In genomic region chr9:94812343-94812742, GRCh38 we compare ENCODE assay signal across 13 cellular contexts.
A peak's percentile ranks its signal among the peaks of the same experiment; 100 is the strongest.
DNase-seq lines count a peak whose midpoint lies in the region; ATAC-seq and TF ChIP-seq lines count a peak whose summit lies in the region.
"Had no signal": no experiment of that assay in that cellular context is flagged by ENCODE, and none has a peak within 500 bp of the region (broad histone marks: within the 10 kb centered on the region; RNA-seq: fewer than 3 reads in every experiment).

No MANE protein-coding gene starts in this region.

- TF ChIP-seq POLR2A in heart left ventricle (IDR thresholded peaks at IDR 0.05): no peak

- ATAC-seq in heart left ventricle: peak in 3 of 4 donors; percentile 26 to 57 (median 28)
- peak; percentile 85 for ATAC-seq in stimulated activated naive CD8-positive, alpha-beta T cell treated with anti-CD3 and anti-CD28 coated beads, Interleukin-15, Interleukin-2, amounts not matched to agents 100 U/mL and 50 U/mL, for 24 hours

- H3K27ac ChIP-seq in heart left ventricle: peak overlapping the region in 7 of 12 donors; percentile 3 to 47 (median 31)

- peaks cover 0 to 42% (median 24%) of the 10 kb centered on the region in 12 donors for H3K4me1 ChIP-seq in heart left ventricle

- 78 to 93% (median 85%) methylated on average over 2 of the region's 2 CpGs for WGBS in heart left ventricle, 4 donors

- POLR2A ChIA-PET in HEK293T (lab: Yijun Ruan, JAX): no interaction called here

- CTCF ChIA-PET in HEK293T (lab: Yijun Ruan, JAX): interaction anchor here (0.5 kb wide), 1 partner anchor 214 kb away, joined by 3 read pairs; no protein-coding TSS in a partner anchor

- no peak overlapping the region for H3K4me3 ChIP-seq in heart left ventricle

- no peak for TF ChIP-seq CTCF in heart left ventricle (IDR thresholded peaks at IDR 0.05)
- no peak for TF ChIP-seq CTCF in GM13976 (IDR thresholded peaks at IDR 0.05; ENCODE audit: borderline replicate concordance, control extremely low read depth, extremely low read depth, insufficient read depth, missing control alignments)

- in situ Hi-C loops in GM13976 (cut with MboI; ENCODE audit: low sequenced_read_pairs, unreplicated experiment): no loop called here

- H3K9me3 Mint-ChIP-seq in activated CD4-positive, alpha-beta T cell treated with anti-CD3 and anti-CD28 coated beads, Interleukin-2, amount 10 ng/mL, durations not matched to agents 24 days and 14 days: peaks cover 4% of the 10 kb centered on the region
- H3K9me3 Mint-ChIP-seq: naive B cell had no signal

- no peak for DNase-seq in activated CD4-positive, alpha-beta T cell treated with anti-CD3 and anti-CD28 coated beads, Interleukin-2, amount 10 ng/mL, durations not matched to agents 24 days and 14 days
- DNase-seq in activated CD4-positive, alpha-beta T cell treated with anti-CD3 and anti-CD28 coated beads for 48 hours: no peak
- DNase-seq in amniotic epithelial cell (ENCODE audit: low read depth): peak; percentile 87
- no peak for DNase-seq in heart left ventricle
- no peak for DNase-seq in stimulated activated naive CD8-positive, alpha-beta T cell treated with anti-CD3 and anti-CD28 coated beads, Interleukin-15, Interleukin-2, amounts not matched to agents 100 U/mL and 50 U/mL, for 24 hours
- no peak for DNase-seq in HEK293T (ENCODE audit: extremely low spot score)
- no peak for DNase-seq in GM13976 (ENCODE audit: low spot score)
- DNase-seq in HUDEP-2 (lab: John Stamatoyannopoulos, UW; ENCODE audit: unreplicated experiment in 76 of 76): no peak
- DNase-seq: 8988T, anterior cingulate cortex, GF-D8, naive B cell, NCI-H2081 had no signal

- peaks cover 0 to 8% (median 0%) of the 10 kb centered on the region in 9 donors for H3K36me3 ChIP-seq in heart left ventricle

- no peaks in the 10 kb centered on the region for H3K27me3 Mint-ChIP-seq in activated CD4-positive, alpha-beta T cell treated with anti-CD3 and anti-CD28 coated beads, Interleukin-2, amount 10 ng/mL, durations not matched to agents 24 days and 14 days
- H3K27me3 Mint-ChIP-seq: naive B cell had no signal

- H3K4me1 Mint-ChIP-seq in activated CD4-positive, alpha-beta T cell treated with anti-CD3 and anti-CD28 coated beads, Interleukin-2, amount 10 ng/mL, durations not matched to agents 24 days and 14 days: peaks cover 3% of the 10 kb centered on the region

- peaks cover 16% of the 10 kb centered on the region for H3K36me3 Mint-ChIP-seq in activated CD4-positive, alpha-beta T cell treated with anti-CD3 and anti-CD28 coated beads, Interleukin-2, amount 10 ng/mL, durations not matched to agents 24 days and 14 days (ENCODE audit: low read depth)

- no peaks in the 10 kb centered on the region for H3K9me3 ChIP-seq in heart left ventricle

- no peak overlapping the region for H3K4me3 Mint-ChIP-seq in activated CD4-positive, alpha-beta T cell treated with anti-CD3 and anti-CD28 coated beads, Interleukin-2, amount 10 ng/mL, durations not matched to agents 24 days and 14 days
- H3K4me3 Mint-ChIP-seq: naive B cell had no signal

- intact Hi-C loops in activated CD4-positive, alpha-beta T cell treated with anti-CD3 and anti-CD28 coated beads, Interleukin-2, amount 10 ng/mL, durations not matched to agents 24 days and 14 days (cut with micrococcal nuclease): no loop called here
- intact Hi-C loops in heart left ventricle (cut with DNase I): loop anchor here in 3 of 10 donors (5.0 to 10.0 kb wide), 3 partner anchors 50 to 55 kb away; no protein-coding TSS in a partner anchor

- no peaks in the 10 kb centered on the region for H3K27me3 ChIP-seq in heart left ventricle

- peak overlapping the region; percentile 52 for H3K27ac Mint-ChIP-seq in activated CD4-positive, alpha-beta T cell treated with anti-CD3 and anti-CD28 coated beads, Interleukin-2, amount 10 ng/mL, durations not matched to agents 24 days and 14 days

TF ChIP-seq in HEK293T, 16 proteins besides CTCF, POLR2A, EP300 and RAD21:
- TF ChIP-seq HDGF (IDR thresholded peaks at IDR 0.05; ENCODE audit: borderline replicate concordance) (no peak), BHLHE40 (IDR thresholded peaks at IDR 0.05; ENCODE audit: borderline replicate concordance) (no peak), ARNT (IDR thresholded peaks at IDR 0.05) (no peak), ZNF384 (IDR thresholded peaks at IDR 0.05) (no peak), LEF1 (IDR thresholded peaks at IDR 0.05; ENCODE audit: borderline replicate concordance) (no peak), L3MBTL2 (conservative IDR thresholded peaks at IDR 0.05) (no peak), SP1 (IDR thresholded peaks at IDR 0.05) (no peak), PKNOX1 (IDR thresholded peaks at IDR 0.05) (no peak), TARDBP (IDR thresholded peaks at IDR 0.05) (no peak), SUZ12 (IDR thresholded peaks at IDR 0.05) (no peak)
